1 cellular context compared by ENCODE assay signal in the genomic region with DNA sequence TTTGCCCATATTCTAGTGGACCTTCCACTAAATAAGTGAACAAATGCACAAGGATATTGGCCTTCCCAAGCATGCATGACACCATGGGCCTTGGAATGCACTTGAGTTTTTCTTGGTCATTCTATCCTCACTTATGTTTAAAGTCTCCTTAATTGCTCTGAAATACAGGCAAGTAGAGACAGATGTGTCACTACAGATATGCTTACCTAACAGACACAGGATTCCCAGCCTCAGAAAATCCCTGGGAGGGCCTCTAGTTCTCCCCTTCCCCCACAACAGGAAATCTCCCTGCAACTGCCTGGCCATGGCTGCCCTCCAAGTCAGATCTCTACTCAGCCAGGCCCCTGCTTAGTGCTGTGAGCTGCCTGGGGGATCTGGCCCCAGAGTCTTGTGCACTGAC.
TF ChIP-seq lines count a peak whose summit lies in the region.

No MANE protein-coding gene starts in this region.

TF ChIP-seq in IMR-90, 13 proteins besides CTCF, POLR2A, EP300 and RAD21 (continued from another document):
- TF ChIP-seq, protein P1, sequence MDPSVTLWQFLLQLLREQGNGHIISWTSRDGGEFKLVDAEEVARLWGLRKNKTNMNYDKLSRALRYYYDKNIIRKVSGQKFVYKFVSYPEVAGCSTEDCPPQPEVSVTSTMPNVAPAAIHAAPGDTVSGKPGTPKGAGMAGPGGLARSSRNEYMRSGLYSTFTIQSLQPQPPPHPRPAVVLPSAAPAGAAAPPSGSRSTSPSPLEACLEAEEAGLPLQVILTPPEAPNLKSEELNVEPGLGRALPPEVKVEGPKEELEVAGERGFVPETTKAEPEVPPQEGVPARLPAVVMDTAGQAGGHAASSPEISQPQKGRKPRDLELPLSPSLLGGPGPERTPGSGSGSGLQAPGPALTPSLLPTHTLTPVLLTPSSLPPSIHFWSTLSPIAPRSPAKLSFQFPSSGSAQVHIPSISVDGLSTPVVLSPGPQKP (IDR thresholded peaks at IDR 0.05; ENCODE audit: borderline replicate concordance, low read depth, low read length) = no peak
- no peak for TF ChIP-seq MAZ (IDR thresholded peaks at IDR 0.05; ENCODE audit: borderline replicate concordance, low read depth, low read length)
- no peak for TF ChIP-seq FOS (IDR thresholded peaks at IDR 0.05; ENCODE audit: low read depth, low read length)
- TF ChIP-seq RCOR1 (IDR thresholded peaks at IDR 0.05; ENCODE audit: insufficient replicate concordance, low read length) = no peak
- no peak for TF ChIP-seq CEBPB (IDR thresholded peaks at IDR 0.05; ENCODE audit: low read depth, low read length)
- no peak for TF ChIP-seq CHD1 (IDR thresholded peaks at IDR 0.05; ENCODE audit: low read depth, low read length)
